In the genomic region with DNA sequence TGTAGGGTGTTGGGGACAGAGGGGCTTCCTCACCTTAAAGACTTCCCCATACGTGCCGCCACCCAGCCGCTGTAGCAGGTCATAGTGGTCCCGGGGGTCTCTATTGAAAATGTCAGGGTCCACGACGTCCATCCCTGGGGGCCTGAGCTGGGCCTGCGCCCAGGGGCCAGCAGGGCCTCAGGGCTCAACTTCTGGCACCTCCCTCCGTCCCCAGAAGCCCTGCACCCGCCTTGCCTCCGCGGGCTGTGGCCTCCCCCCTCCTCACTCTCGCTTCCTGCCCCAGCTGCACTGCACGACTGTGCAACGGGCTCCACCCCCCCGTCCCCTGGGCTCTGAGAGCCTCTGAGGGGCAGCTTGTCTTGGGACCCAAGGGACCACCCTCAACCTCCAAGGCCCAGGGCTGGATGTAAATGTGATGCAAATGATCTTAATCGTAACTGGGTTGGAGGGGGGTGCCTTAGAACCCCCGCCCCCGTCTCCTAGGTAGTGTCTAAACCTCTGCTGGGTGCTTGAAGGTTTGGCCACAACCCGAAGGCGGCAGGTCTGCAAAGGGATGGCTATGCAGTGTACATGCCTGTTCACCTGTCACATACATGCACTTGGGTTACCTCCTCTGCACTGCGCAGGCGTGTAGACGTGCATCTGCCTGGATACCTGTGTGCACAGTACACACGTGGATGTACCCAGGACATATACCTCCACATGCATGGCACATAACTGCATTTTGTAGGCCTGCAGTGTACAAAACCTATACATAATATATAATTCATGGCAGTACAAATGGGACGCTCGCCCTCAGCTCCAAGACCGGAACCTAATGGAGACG, we compare ENCODE assay signal across 8 cellular contexts. TPM values are rescaled to one million over a fixed set of nuclear protein-coding genes. Genes with fewer than 3 reads are reported as not detected.
A peak's percentile ranks its signal among the peaks of the same experiment; 100 is the strongest.
DNase-seq lines count a peak whose midpoint lies in the region; ATAC-seq and TF ChIP-seq lines count a peak whose summit lies in the region.

A gene (minus strand): TSS at position 190 of the 826 bp plus-strand sequence. CDS start 58 bp downstream, at position 132.

- H3K9ac ChIP-seq in MM.1S (ENCODE audit: low read length) (peak within 1 kb of the TSS; percentile 74), colonic mucosa (ENCODE audit: low read depth in 2 of 2, low read length in 2 of 2) (peak within 1 kb of the TSS; percentile 74 to 99)

- H3K9me3 ChIP-seq in DOHH2 (ENCODE audit: control insufficient read depth, insufficient read depth, low read length) (no peaks in the 10 kb centered on the region), MM.1S (replicated peaks; ENCODE audit: insufficient read depth, low read length) (no peaks in the 10 kb centered on the region), colonic mucosa (no peaks in the 10 kb centered on the region)

- intact Hi-C loops in colonic mucosa (cut with DNase I) = loop anchor here (10.0 kb wide), 1 partner anchor 213 kb away; a partner anchor contains a TSS

- peak within 1 kb of the TSS; percentile 83 for H2AFZ ChIP-seq in MM.1S (ENCODE audit: low read length)

- no peaks in the 10 kb centered on the region for H3K27me3 Mint-ChIP-seq in mesothelial cell of epicardium (ENCODE audit: low read depth)

- peaks cover 64% of the 10 kb centered on the region for H3K79me2 ChIP-seq in DOHH2 (ENCODE audit: control insufficient read depth, low read length)
- H3K79me2 ChIP-seq in MM.1S (ENCODE audit: low read length) = peaks cover 61% of the 10 kb centered on the region

- H3K4me3 ChIP-seq in DOHH2 (ENCODE audit: low read length) (peak within 1 kb of the TSS; percentile 90), MM.1S (ENCODE audit: low read length) (peak within 1 kb of the TSS; percentile 94), colonic mucosa (peak within 1 kb of the TSS; percentile 97)

- H3K27me3 ChIP-seq in DOHH2 (ENCODE audit: control insufficient read depth, low read length) = no peaks in the 10 kb centered on the region
- H3K27me3 ChIP-seq in MM.1S (replicated peaks; ENCODE audit: insufficient read depth, low read length) = no peaks in the 10 kb centered on the region
- no peaks in the 10 kb centered on the region for H3K27me3 ChIP-seq in colonic mucosa

- no peaks in the 10 kb centered on the region for H3K9me3 Mint-ChIP-seq in mesothelial cell of epicardium

- peak within 1 kb of the TSS; percentile 96 for H3K4me3 Mint-ChIP-seq in mesothelial cell of epicardium

- peaks cover 8% of the 10 kb centered on the region for H3K36me3 Mint-ChIP-seq in mesothelial cell of epicardium

- H3K27ac Mint-ChIP-seq in mesothelial cell of epicardium = peak within 1 kb of the TSS; percentile 98

- H3K4me2 ChIP-seq in DOHH2 (ENCODE audit: low read length) = peak within 1 kb of the TSS; percentile 93
- peak within 1 kb of the TSS; percentile 95 for H3K4me2 ChIP-seq in MM.1S (ENCODE audit: low read depth, low read length)

- H3K27ac ChIP-seq in DOHH2 (ENCODE audit: low read depth, low read length) (peak within 1 kb of the TSS; percentile 91), MM.1S (ENCODE audit: low read length) (peak within 1 kb of the TSS; percentile 79), colonic mucosa (peak within 1 kb of the TSS; percentile 78)

- H3K9me2 ChIP-seq in DOHH2 (replicated peaks; ENCODE audit: control insufficient read depth, low read length) (no peaks in the 10 kb centered on the region), MM.1S (replicated peaks; ENCODE audit: insufficient read depth, low read length) (no peaks in the 10 kb centered on the region)

- no peak for TF ChIP-seq CTCF in DOHH2 (IDR thresholded peaks at IDR 0.05; ENCODE audit: low read depth, low read length, poor library complexity, severe bottlenecking)
- TF ChIP-seq CTCF in MM.1S (IDR thresholded peaks at IDR 0.05; ENCODE audit: low read length) = no peak
- no peak for TF ChIP-seq CTCF in colonic mucosa (IDR thresholded peaks at IDR 0.05)
- no peak for TF ChIP-seq CTCF in mesothelial cell of epicardium (IDR thresholded peaks at IDR 0.05; ENCODE audit: unreplicated experiment)

- H4K20me1 ChIP-seq in DOHH2 (ENCODE audit: control insufficient read depth, insufficient read depth, low read depth, low read length) (peaks cover 8% of the 10 kb centered on the region; the same call in 1 of the 2 replicates), MM.1S (ENCODE audit: insufficient read depth, low read length) (no peaks in the 10 kb centered on the region)

- ATAC-seq in GM21717 (IDR thresholded peaks at IDR 0.05; ENCODE audit: unreplicated experiment) = peak; percentile 43

- H3K4me1 ChIP-seq in DOHH2 (ENCODE audit: control insufficient read depth, low read length) (peaks cover 40% of the 10 kb centered on the region), MM.1S (ENCODE audit: low read length) (peaks cover 16% of the 10 kb centered on the region), colonic mucosa (peaks cover 7% of the 10 kb centered on the region)

- H3F3A ChIP-seq in DOHH2 (ENCODE audit: control insufficient read depth, insufficient read depth) (peaks cover 8% of the 10 kb centered on the region), MM.1S (ENCODE audit: insufficient read depth, low read length) (peaks cover 13% of the 10 kb centered on the region)

- H3K36me3 ChIP-seq in DOHH2 (ENCODE audit: control insufficient read depth, low read length) = peaks cover 61% of the 10 kb centered on the region
- peaks cover 8% of the 10 kb centered on the region for H3K36me3 ChIP-seq in MM.1S (replicated peaks; ENCODE audit: insufficient read depth, low read length)
- no peaks in the 10 kb centered on the region for H3K36me3 ChIP-seq in colonic mucosa

- H3K4me1 Mint-ChIP-seq in mesothelial cell of epicardium = peaks cover 22% of the 10 kb centered on the region

- DNase-seq in MM.1S (peak; percentile 89), colonic mucosa (peak; percentile 63), mesothelial cell of epicardium (ENCODE audit: low spot score in 2 of 2, unreplicated experiment in 2 of 2) (no peak), DMS 273 treated with DMSO at 0.1 percent for 48 hours (lab: John Stamatoyannopoulos, UW) (no peak)
- DNase-seq in activated CD4-positive, alpha-beta T cell treated with anti-CD3 and anti-CD28 coated beads for 24 hours (ENCODE audit: low read depth in 2 of 2) = peak; percentile 56 to 69
- DNase-seq in stimulated activated CD8-positive, alpha-beta memory T cell treated with anti-CD3 and anti-CD28 coated beads, Interleukin-7, amount 100 ng/mL, for 4 hours (ENCODE audit: low read depth in 2 of 2) = peak; percentile 29 to 61

RNA-seq across cellular contexts. Expression of the gene that starts here (rescaled TPM):
- 1 to 10 TPM; 2.6 to 4.9 TPM for total RNA-seq in colonic mucosa
- total RNA-seq in mesothelial cell of epicardium = 3.9 to 5.6 TPM (median 4.9 TPM) in 3 replicates

Comparison
In these comparisons a context has a peak if more than half of its experiments do, and no peak if none do; other contexts are left out.
1. DNase-seq: peak in MM.1S (single experiment), activated CD4-positive, alpha-beta T cell treated with anti-CD3 and anti-CD28 coated beads for 24 hours (2 of 2), colonic mucosa (single experiment) and stimulated activated CD8-positive, alpha-beta memory T cell treated with anti-CD3 and anti-CD28 coated beads, Interleukin-7, amount 100 ng/mL, for 4 hours (2 of 2); none in mesothelial cell of epicardium (0 of 2) and DMS 273 treated with DMSO at 0.1 percent for 48 hours (single experiment).
2. Peak in every context shown above with its lines, with median percentiles within 50 percentile points of each other: H3K27ac ChIP-seq and H3K4me3 ChIP-seq.